Comparison of ENCODE assay signal across 8 cellular contexts in genomic region chr10:59362991-59363390, GRCh38. TPM values are rescaled to one million over a fixed set of nuclear protein-coding genes. Genes with fewer than 3 reads are reported as not detected.
DNase-seq lines count a peak whose midpoint lies in the region; ATAC-seq, FAIRE-seq and TF ChIP-seq lines count a peak whose summit lies in the region.

No MANE protein-coding gene starts in this region.

- no peak overlapping the region for H2AFZ ChIP-seq in endothelial cell of umbilical vein (ENCODE audit: low read depth, low read length)

- POLR2A ChIA-PET in endothelial cell of umbilical vein (lab: Charles Lee), result no interaction called here

- WGBS in tibial nerve, 2 donors, result 2 to 5% methylated on average over 10 of the region's 10 CpGs

- BruUV-seq in endothelial cell of umbilical vein (replicated peaks; lab: Mats Ljungman, UMichigan), result no TSS peak

- no peak overlapping the region for H3K27ac Mint-ChIP-seq in memory B cell

- peaks cover 1% of the 10 kb centered on the region for H3K27me3 Mint-ChIP-seq in memory B cell

- H4K20me1 ChIP-seq in endothelial cell of umbilical vein (replicated peaks; ENCODE audit: control insufficient read depth, extremely low read depth, insufficient read depth, low read length), result no peaks in the 10 kb centered on the region

- H3K4me1 Mint-ChIP-seq in memory B cell, result peaks cover 7% of the 10 kb centered on the region

- H3K4me1 ChIP-seq in endothelial cell of umbilical vein (ENCODE audit: control insufficient read depth, extremely low read depth, insufficient read depth, low read length) (no peaks in the 10 kb centered on the region), tibial nerve (peaks cover 0 to 16% (median 0%) of the 10 kb centered on the region in 4 donors)

- TF ChIP-seq POLR2A in endothelial cell of umbilical vein (IDR thresholded peaks at IDR 0.05; ENCODE audit: low read depth, low read length) (no peak), tibial nerve (IDR thresholded peaks at IDR 0.05) (no peak)

- H3K9ac ChIP-seq in endothelial cell of umbilical vein (replicated peaks; ENCODE audit: extremely low read depth, insufficient read depth, low read length), result no peak overlapping the region

- peak; percentile 22 for ATAC-seq in memory B cell (ENCODE audit: low read depth)
- ATAC-seq in GM19035 (IDR thresholded peaks at IDR 0.05; ENCODE audit: unreplicated experiment), result no peak
- no peak for ATAC-seq in GM19397 (IDR thresholded peaks at IDR 0.05; ENCODE audit: unreplicated experiment)

- no peaks in the 10 kb centered on the region for H3K9me3 Mint-ChIP-seq in memory B cell

- H3K79me2 ChIP-seq in endothelial cell of umbilical vein (ENCODE audit: control insufficient read depth, insufficient read depth, low read length), result no peaks in the 10 kb centered on the region

- peak in 1 of 2 donors; percentile 11 for TF ChIP-seq EP300 in tibial nerve (IDR thresholded peaks at IDR 0.05)

- H3K9me1 ChIP-seq in endothelial cell of umbilical vein (replicated peaks; ENCODE audit: control insufficient read depth, extremely low read depth, insufficient read depth, low read length), result no peaks in the 10 kb centered on the region

- H3K27ac ChIP-seq in endothelial cell of umbilical vein (ENCODE audit: insufficient read depth, low read depth, low read length) (no peak overlapping the region), tibial nerve (peak overlapping the region; percentile 46 to 85 (median 66))

- H3K36me3 ChIP-seq in endothelial cell of umbilical vein (ENCODE audit: control insufficient read depth in 2 of 2, extremely low read depth in 1 of 2, insufficient read depth in 2 of 2, low read length in 2 of 2) (no peaks in the 10 kb centered on the region), tibial nerve (no peaks in the 10 kb centered on the region)

- intact Hi-C loops in endothelial cell of umbilical vein (cut with micrococcal nuclease), result loop anchor here (1.0 kb wide), 1 partner anchor 222 kb away; no protein-coding TSS in a partner anchor

- no peak for FAIRE-seq in endothelial cell of umbilical vein (lab: Jason Lieb, UNC)

- peak overlapping the region in 1 of 3 experiments; percentile 23 for H3K4me3 ChIP-seq in endothelial cell of umbilical vein (replicated peaks in 1 of 3; ENCODE audit: insufficient read depth in 1 of 3, low read depth in 1 of 3, low read length in 3 of 3)
- peak overlapping the region; percentile 50 to 75 (median 58) for H3K4me3 ChIP-seq in tibial nerve

- TF ChIP-seq CTCF in endothelial cell of umbilical vein (IDR thresholded peaks at IDR 0.05; ENCODE audit: extremely low read depth in 1 of 2, insufficient read depth in 1 of 2, low read depth in 1 of 2, low read length in 2 of 2) (no peak), tibial nerve (IDR thresholded peaks at IDR 0.05) (no peak)

- no peaks in the 10 kb centered on the region for H3K9me3 ChIP-seq in endothelial cell of umbilical vein (replicated peaks; ENCODE audit: control insufficient read depth, insufficient read depth, low read length)
- no peaks in the 10 kb centered on the region for H3K9me3 ChIP-seq in tibial nerve

- DNase-seq in stimulated activated CD4-positive, alpha-beta T cell treated with anti-CD3 and anti-CD28 coated beads, Interleukin-15, amount 100 ng/mL, for 24 hours, result peak; percentile 8
- DNase-seq in stimulated activated CD4-positive, alpha-beta T cell treated with anti-CD3 and anti-CD28 coated beads, Interleukin-12 subunit alpha, Interleukin-12 subunit beta, amount 100 ng/mL, for 4 hours, result no peak
- DNase-seq in RPMI7951 (ENCODE audit: low read depth) (peak; percentile 46), endothelial cell of umbilical vein (ENCODE audit: low read depth, low spot score) (peak; percentile 14), memory B cell (ENCODE audit: low spot score in 2 of 2) (no peak), tibial nerve (ENCODE audit: low spot score in 2 of 2) (peak; percentile 32 to 59)

- H3K4me3 Mint-ChIP-seq in memory B cell, result peak overlapping the region; percentile 30

- H3K36me3 Mint-ChIP-seq in memory B cell, result no peaks in the 10 kb centered on the region

- dilution Hi-C loops in endothelial cell of umbilical vein (cut with MboI; ENCODE audit: extremely low pct_ligation_motif_present, low sequenced_read_pairs), result no loop called here

- no peak overlapping the region for H3K4me2 ChIP-seq in endothelial cell of umbilical vein (ENCODE audit: insufficient read depth, low read length)

- H3K27me3 ChIP-seq in endothelial cell of umbilical vein (ENCODE audit: control insufficient read depth in 2 of 2, insufficient read depth in 2 of 2, low read length in 2 of 2), result no peaks in the 10 kb centered on the region
- no peaks in the 10 kb centered on the region for H3K27me3 ChIP-seq in tibial nerve

- CTCF ChIA-PET in endothelial cell of umbilical vein (lab: Charles Lee), result no interaction called here

TF ChIP-seq in endothelial cell of umbilical vein, 7 proteins besides CTCF, POLR2A, EP300 and RAD21:
- TF ChIP-seq GATA2 (IDR thresholded peaks at IDR 0.05; ENCODE audit: insufficient read depth, insufficient read length, low read depth, low read length), result no peak
- TF ChIP-seq EZH2 (IDR thresholded peaks at IDR 0.05; ENCODE audit: borderline replicate concordance, low read depth, low read length, severe bottlenecking), result no peak
- no peak for TF ChIP-seq FOS (IDR thresholded peaks at IDR 0.05; ENCODE audit: borderline replicate concordance, insufficient read depth, low read length)
- TF ChIP-seq MYC (IDR thresholded peaks at IDR 0.05; ENCODE audit: low read depth, low read length), result no peak
- TF ChIP-seq MAX (IDR thresholded peaks at IDR 0.05; ENCODE audit: insufficient read depth, insufficient read length), result no peak
- no peak for TF ChIP-seq POLR2AphosphoS5 (IDR thresholded peaks at IDR 0.05; ENCODE audit: insufficient read depth, low read depth, low read length)
- TF ChIP-seq JUN (IDR thresholded peaks at IDR 0.05; ENCODE audit: borderline replicate concordance, insufficient read depth, insufficient read length, low read depth), result no peak

RNA-seq across cellular contexts. Expression of gene FAM13C, which starts 0.6 kb away (rescaled TPM):
- 3.4 and 4.1 TPM in 2 replicates for total RNA-seq in RPMI7951 (2014; rRNA removed; shearing (Covaris generic))
- total RNA-seq in endothelial cell of umbilical vein (0.67 TPM in 1 of 2 replicates, not detected in the other), tibial nerve (10 to 100 TPM; 10.3 to 36.9 (median 20.6) TPM)
- 0.03 TPM in 1 of 2 replicates, not detected in the other for polyA plus RNA-seq in endothelial cell of umbilical vein
- 0.03 TPM in 1 of 2 replicates, not detected in the other for polyA plus RNA-seq in endothelial cell of umbilical vein (2011; cell fraction: cytosol; rRNA removed)
- polyA plus RNA-seq in endothelial cell of umbilical vein (2011; cell fraction: nucleus; rRNA removed), result 0.20 and 0.63 TPM in 2 replicates
- not detected in 2 replicates for polyA plus RNA-seq in endothelial cell of umbilical vein (2012)
- polyA minus RNA-seq in endothelial cell of umbilical vein, result not detected in 2 replicates
- polyA minus RNA-seq in endothelial cell of umbilical vein (2011; cell fraction: cytosol; rRNA and poly(A)+ RNA removed), result not detected
- polyA minus RNA-seq in endothelial cell of umbilical vein (2011; cell fraction: nucleus; rRNA and poly(A)+ RNA removed), result 0.34 TPM in 1 of 2 replicates, not detected in the other

Comparison
In these comparisons a context has a peak if more than half of its experiments do, and no peak if none do; other contexts are left out.
1. DNase-seq: peak in stimulated activated CD4-positive, alpha-beta T cell treated with anti-CD3 and anti-CD28 coated beads, Interleukin-15, amount 100 ng/mL, for 24 hours (single experiment), RPMI7951 (single experiment), endothelial cell of umbilical vein (single experiment) and tibial nerve (2 of 2); none in stimulated activated CD4-positive, alpha-beta T cell treated with anti-CD3 and anti-CD28 coated beads, Interleukin-12 subunit alpha, Interleukin-12 subunit beta, amount 100 ng/mL, for 4 hours (single experiment) and memory B cell (0 of 2).